ENCODE assay signal across 19 cellular contexts in genomic region chr9:94110821-94111252, GRCh38. TPM values are rescaled to one million over a fixed set of nuclear protein-coding genes. Genes with fewer than 3 reads are reported as not detected.
A peak's percentile ranks its signal among the peaks of the same experiment; 100 is the strongest.
DNase-seq lines count a peak whose midpoint lies in the region; ATAC-seq and TF ChIP-seq lines count a peak whose summit lies in the region.
"Had no signal": no experiment of that assay in that cellular context is flagged by ENCODE, and none has a peak within 500 bp of the region (broad histone marks: within the 10 kb centered on the region; RNA-seq: fewer than 3 reads in every experiment).

No MANE protein-coding gene starts in this region.

- no peak overlapping the region for H3K9ac ChIP-seq in smooth muscle cell (ENCODE audit: low read depth)

- H3K9me3 ChIP-seq in smooth muscle cell (replicated peaks; ENCODE audit: low read depth): no peaks in the 10 kb centered on the region
- H3K9me3 ChIP-seq: gastrocnemius medialis, neutrophil, upper lobe of left lung had no signal

- no peaks in the 10 kb centered on the region for H3K79me2 ChIP-seq in smooth muscle cell (ENCODE audit: low read depth)

- peak overlapping the region; percentile 48 for H3K4me2 ChIP-seq in smooth muscle cell

- no peak overlapping the region for H3K4me3 ChIP-seq in brain microvascular endothelial cell (ENCODE audit: low read depth, low read length)
- no peak overlapping the region for H3K4me3 ChIP-seq in fibroblast of villous mesenchyme (ENCODE audit: low read depth, low read length)
- H3K4me3 ChIP-seq in smooth muscle cell: no peak overlapping the region
- H3K4me3 ChIP-seq: gastrocnemius medialis, upper lobe of left lung had no signal

- ATAC-seq in left ventricle myocardium superior: no peak
- ATAC-seq in HG03378 (IDR thresholded peaks at IDR 0.05; ENCODE audit: unreplicated experiment): no peak
- ATAC-seq in HG02884 (IDR thresholded peaks at IDR 0.05; ENCODE audit: unreplicated experiment): no peak
- ATAC-seq: activated naive CD4-positive, alpha-beta T cell treated with anti-CD3 and anti-CD28 coated beads, Interleukin-2, amount 50 U/mL, for 72 hours; gastrocnemius medialis; sciatic nerve had no signal

- in situ Hi-C loops in brain microvascular endothelial cell (cut with HindIII; ENCODE audit: low pct_ligation_motif_present, low sequenced_read_pairs): no loop called here
- in situ Hi-C loops in ACHN (cut with HindIII; ENCODE audit: low pct_ligation_motif_present, low pct_unique_long_range_greater_than_20kb, low sequenced_read_pairs): no loop called here

- no peaks in the 10 kb centered on the region for H3K4me1 ChIP-seq in smooth muscle cell (ENCODE audit: low read depth)

- peak; percentile 11 for DNase-seq in GM03348 (ENCODE audit: low spot score)
- peak; percentile 70 for DNase-seq in brain microvascular endothelial cell
- peak; percentile 93 for DNase-seq in fibroblast of villous mesenchyme (ENCODE audit: low read depth)
- DNase-seq in smooth muscle cell (lab: John Stamatoyannopoulos, UW; ENCODE audit: unreplicated experiment): no peak
- DNase-seq in ACHN: no peak
- DNase-seq in left ventricle myocardium superior: no peak
- DNase-seq: gastrocnemius medialis; mesendoderm; NCI-H2227 treated with DMSO at 0.1 percent for 48 hours; SHP77 treated with DMSO at 0.1 percent for 48 hours; stimulated activated CD4-positive, alpha-beta T cell treated with anti-CD3 and anti-CD28 coated beads, Interleukin-4, amount 100 ng/mL, for 4 hours; upper lobe of left lung had no signal

- H2AFZ ChIP-seq in smooth muscle cell (ENCODE audit: low read depth): no peak overlapping the region

- H3K36me3 ChIP-seq in brain microvascular endothelial cell (replicated peaks): no peaks in the 10 kb centered on the region
- no peaks in the 10 kb centered on the region for H3K36me3 ChIP-seq in smooth muscle cell (ENCODE audit: low read depth)
- H3K36me3 ChIP-seq: gastrocnemius medialis, neutrophil, upper lobe of left lung had no signal

- H3K27me3 ChIP-seq in brain microvascular endothelial cell (replicated peaks): no peaks in the 10 kb centered on the region
- H3K27me3 ChIP-seq in smooth muscle cell (ENCODE audit: low read depth): no peaks in the 10 kb centered on the region
- H3K27me3 ChIP-seq: gastrocnemius medialis, neutrophil, upper lobe of left lung had no signal

- no peaks in the 10 kb centered on the region for H3F3A ChIP-seq in smooth muscle cell (ENCODE audit: low read depth)

- no peaks in the 10 kb centered on the region for H4K20me1 ChIP-seq in smooth muscle cell (ENCODE audit: low read depth)

- peak overlapping the region; percentile 24 for H3K27ac ChIP-seq in brain microvascular endothelial cell
- peak overlapping the region; percentile 15 for H3K27ac ChIP-seq in smooth muscle cell (ENCODE audit: low read depth)
- H3K27ac ChIP-seq: C4-2B, gastrocnemius medialis, HL-60, neutrophil, upper lobe of left lung had no signal

- no peak for TF ChIP-seq CTCF in brain microvascular endothelial cell (IDR thresholded peaks at IDR 0.05; ENCODE audit: low read depth, low read length, missing control alignments)
- no peak for TF ChIP-seq CTCF in fibroblast of villous mesenchyme (IDR thresholded peaks at IDR 0.05; ENCODE audit: insufficient read depth, low read depth, low read length)
- TF ChIP-seq CTCF in smooth muscle cell (IDR thresholded peaks at IDR 0.05; ENCODE audit: borderline replicate concordance, insufficient read depth, poor library complexity, severe bottlenecking): no peak

- intact Hi-C loops in left ventricle myocardium superior (cut with micrococcal nuclease): no loop called here

- 21% methylated on average over 3 of the region's 3 CpGs for WGBS in smooth muscle cell (ENCODE audit: low lambda C conversion rate)

RNA-seq across cellular contexts. Expression of gene PTPDC1, which starts 26.6 kb away (rescaled TPM):
- total RNA-seq in fibroblast of villous mesenchyme (7.8 and 11.9 TPM in 2 replicates), smooth muscle cell (19.6 and 20.9 TPM in 2 replicates), left ventricle myocardium superior (8.3 TPM)
- polyA plus RNA-seq in smooth muscle cell: 7.4 and 11.0 TPM in 2 replicates

Comparison
In these comparisons a context has a peak if more than half of its experiments do, and no peak if none do; other contexts are left out.
1. DNase-seq: peak in GM03348 (single experiment), brain microvascular endothelial cell (single experiment) and fibroblast of villous mesenchyme (single experiment); none in smooth muscle cell (single experiment), ACHN (single experiment) and left ventricle myocardium superior (single experiment).